Comparison of ENCODE assay signal across 11 cellular contexts in the genomic region with DNA sequence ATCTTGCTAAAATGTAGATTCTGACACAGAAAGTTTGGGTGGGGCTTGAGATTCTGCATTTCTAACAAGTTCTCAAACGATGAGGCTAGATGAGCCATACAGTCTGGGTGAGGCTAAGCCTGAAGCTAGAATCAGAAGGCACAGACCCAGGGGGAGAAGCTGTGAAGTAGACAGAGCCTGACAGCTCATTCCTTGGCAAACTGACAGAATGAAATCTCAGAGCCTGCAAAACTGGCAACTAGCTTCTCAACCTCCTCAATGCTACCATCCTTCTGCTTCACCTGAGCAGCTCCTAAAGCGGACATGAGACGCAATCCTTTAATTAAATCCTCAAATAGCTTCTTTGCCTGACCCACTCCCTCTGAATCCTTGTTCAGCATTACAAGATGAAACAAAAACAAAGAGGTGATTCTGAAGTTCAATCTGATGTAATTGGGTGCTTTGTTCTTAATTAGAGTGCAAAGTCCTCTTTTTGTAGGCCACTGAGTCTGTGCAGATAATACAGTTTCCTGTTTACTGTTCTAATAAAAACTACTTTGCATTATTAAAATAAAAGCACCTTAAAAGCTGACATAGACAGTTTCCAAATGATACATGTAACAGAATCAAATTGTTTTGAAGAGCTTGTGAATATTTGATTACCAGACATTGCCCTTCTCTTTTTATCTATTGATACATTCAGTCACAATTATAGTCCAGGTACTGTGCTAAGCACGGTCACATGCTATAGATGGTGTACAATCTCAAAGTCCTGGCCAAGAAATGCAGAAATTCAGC.
A peak's percentile ranks its signal among the peaks of the same experiment; 100 is the strongest.
DNase-seq lines count a peak whose midpoint lies in the region; ATAC-seq, FAIRE-seq and TF ChIP-seq lines count a peak whose summit lies in the region.
"Had no signal": no experiment of that assay in that cellular context is flagged by ENCODE, and none has a peak within 500 bp of the region (broad histone marks: within the 10 kb centered on the region; RNA-seq: fewer than 3 reads in every experiment).

No MANE protein-coding gene starts in this region.

- H3K79me2 ChIP-seq in GM23248 (ENCODE audit: insufficient read depth), result no peaks in the 10 kb centered on the region
- H3K79me2 ChIP-seq: parathyroid adenoma had no signal

- FAIRE-seq in kidney (lab: Jason Lieb, UNC), result no peak

- H3K9me3 ChIP-seq in GM23248 (ENCODE audit: low read depth), result no peaks in the 10 kb centered on the region
- peaks cover 2% of the 10 kb centered on the region for H3K9me3 ChIP-seq in RWPE2 (ENCODE audit: severe bottlenecking)
- peaks cover 0 to 10% of the 10 kb centered on the region in 2 donors for H3K9me3 ChIP-seq in kidney (ENCODE audit: control insufficient read depth in 1 of 2, low read length in 2 of 2)

- 67% methylated on average over 4 of the region's 4 CpGs for WGBS in GM23248 (ENCODE audit: low coverage in 1 of 2, low lambda C conversion rate in 2 of 2, missing lambda C conversion rate in 2 of 2), 2 experiments

- H3K27me3 ChIP-seq in GM23248 (replicated peaks; ENCODE audit: insufficient read depth), result no peaks in the 10 kb centered on the region
- no peaks in the 10 kb centered on the region for H3K27me3 ChIP-seq in RWPE2 (ENCODE audit: insufficient read depth, poor library complexity, severe bottlenecking)

- H3K4me1 ChIP-seq in GM23248 (ENCODE audit: insufficient read depth), result peaks cover 10% of the 10 kb centered on the region
- peaks cover 2% of the 10 kb centered on the region for H3K4me1 ChIP-seq in RWPE2 (ENCODE audit: insufficient read depth, poor library complexity, severe bottlenecking)
- no peaks in the 10 kb centered on the region for H3K4me1 ChIP-seq in kidney (ENCODE audit: control insufficient read depth in 1 of 2, insufficient read depth in 1 of 2, low read depth in 1 of 2, low read length in 2 of 2)
- H3K4me1 ChIP-seq: parathyroid adenoma had no signal

- no peak for TF ChIP-seq CTCF in RWPE2 (IDR thresholded peaks at IDR 0.05; ENCODE audit: poor library complexity, severe bottlenecking)
- no peak for TF ChIP-seq CTCF in fibroblast of mammary gland (conservative IDR thresholded peaks at IDR 0.05; ENCODE audit: control insufficient read depth, insufficient read depth, low read depth, low read length)
- TF ChIP-seq CTCF in kidney (IDR thresholded peaks at IDR 0.05; ENCODE audit: borderline replicate concordance, extremely low read depth, insufficient read depth), result no peak

- no peaks in the 10 kb centered on the region for H3K9me2 ChIP-seq in GM23248 (ENCODE audit: insufficient read depth)

- H2AFZ ChIP-seq in GM23248, result peak overlapping the region; percentile 51
- H2AFZ ChIP-seq: parathyroid adenoma had no signal

- peak; percentile 94 for DNase-seq in GM23248
- no peak for DNase-seq in RWPE2 (ENCODE audit: low spot score)
- peak; percentile 87 for DNase-seq in fibroblast of mammary gland (ENCODE audit: low read depth)
- peak; percentile 86 for DNase-seq in skeletal muscle cell (ENCODE audit: low read depth)
- DNase-seq in SIG-M5 (lab: John Stamatoyannopoulos, UW), result no peak
- no peak for DNase-seq in kidney
- DNase-seq in GM19240 (ENCODE audit: insufficient read length, low spot score), result no peak
- DNase-seq: activated CD4-positive, CD25-positive, alpha-beta regulatory T cell treated with anti-CD3 and anti-CD28 coated beads, Interleukin-2, amount 50 U/mL, for 72 hours; activated naive CD8-positive, alpha-beta T cell treated with anti-CD3 and anti-CD28 coated beads, Interleukin-2, amount 10 ng/mL, durations not matched to agents 7 days and 5 days had no signal

- H3K9ac ChIP-seq in GM23248, result no peak overlapping the region
- no peak overlapping the region for H3K9ac ChIP-seq in kidney (ENCODE audit: low read length in 2 of 2)
- H3K9ac ChIP-seq: parathyroid adenoma had no signal

- ATAC-seq in RWPE2 (ENCODE audit: low read depth), result peak; percentile 90
- no peak for ATAC-seq in GM18502 (IDR thresholded peaks at IDR 0.05; ENCODE audit: poor library complexity, unreplicated experiment)

- H4K20me1 ChIP-seq in GM23248 (ENCODE audit: insufficient read depth), result no peaks in the 10 kb centered on the region

- H3K36me3 ChIP-seq in GM23248 (ENCODE audit: low read depth) (no peaks in the 10 kb centered on the region), RWPE2 (ENCODE audit: low read depth) (no peaks in the 10 kb centered on the region), kidney (ENCODE audit: control insufficient read depth in 1 of 2, insufficient read depth in 2 of 2, low read length in 2 of 2) (no peaks in the 10 kb centered on the region)

- intact Hi-C loops in kidney (cut with DNase I), result no loop called here

- H3K4me2 ChIP-seq in GM23248 (ENCODE audit: unreplicated experiment), result no peak overlapping the region

- in situ Hi-C loops in GM23248 (cut with MboI), result no loop called here

- H3K27ac ChIP-seq in GM23248 (peak overlapping the region; percentile 60), RWPE2 (ENCODE audit: poor library complexity, severe bottlenecking) (no peak overlapping the region), kidney (ENCODE audit: low read depth in 2 of 2, low read length in 2 of 2) (no peak overlapping the region)
- H3K27ac ChIP-seq: parathyroid adenoma had no signal

- H3K4me3 ChIP-seq in GM23248, result no peak overlapping the region
- no peak overlapping the region for H3K4me3 ChIP-seq in RWPE2 (ENCODE audit: severe bottlenecking)
- no peak overlapping the region for H3K4me3 ChIP-seq in fibroblast of mammary gland (ENCODE audit: control insufficient read depth, low read depth, low read length)
- no peak overlapping the region for H3K4me3 ChIP-seq in skeletal muscle cell (ENCODE audit: low read depth, low read length)
- no peak overlapping the region for H3K4me3 ChIP-seq in kidney (ENCODE audit: low read length in 2 of 2)

- H3F3A ChIP-seq in GM23248 (ENCODE audit: insufficient read depth), result peaks cover 13% of the 10 kb centered on the region

Comparison
In these comparisons a context has a peak if more than half of its experiments do, and no peak if none do; other contexts are left out.
1. DNase-seq: peak in GM23248 (single experiment), fibroblast of mammary gland (single experiment) and skeletal muscle cell (single experiment); none in RWPE2 (single experiment), SIG-M5 (single experiment), kidney (single experiment) and GM19240 (single experiment).